In genomic region chr17:19327039-19327776, GRCh38 we compare ENCODE assay signal across 13 cellular contexts. TPM values are rescaled to one million over a fixed set of nuclear protein-coding genes. Genes with fewer than 3 reads are reported as not detected.
DNase-seq lines count a peak whose midpoint lies in the region; ATAC-seq and TF ChIP-seq lines count a peak whose summit lies in the region.
"Had no signal": no experiment of that assay in that cellular context is flagged by ENCODE, and none has a peak within 500 bp of the region (broad histone marks: within the 10 kb centered on the region; RNA-seq: fewer than 3 reads in every experiment).

No MANE protein-coding gene starts in this region.

- intact Hi-C loops in sciatic nerve (cut with DNase I) = no loop called here

- TF ChIP-seq CTCF in fibroblast of mammary gland (conservative IDR thresholded peaks at IDR 0.05; ENCODE audit: control insufficient read depth, insufficient read depth, low read depth, low read length) = no peak

- peak; percentile 10 for ATAC-seq in sciatic nerve
- ATAC-seq: Right ventricle myocardium inferior had no signal

- DNase-seq in GM03348 (ENCODE audit: low spot score) (peak; percentile 84), SK-MEL-5 (ENCODE audit: low read depth, low spot score) (peak; percentile 50), fibroblast of mammary gland (ENCODE audit: low read depth) (peak; percentile 76), sciatic nerve (ENCODE audit: low spot score) (peak; percentile 36), DMS79 treated with DMSO at 0.1 percent for 48 hours (lab: John Stamatoyannopoulos, UW) (no peak), NCI-H2107 treated with DMSO at 0.1 percent for 48 hours (lab: John Stamatoyannopoulos, UW; ENCODE audit: unreplicated experiment) (no peak)
- no peak for DNase-seq in activated CD4-positive, CD25-positive, alpha-beta regulatory T cell treated with anti-CD3 and anti-CD28 coated beads, Interleukin-2, amount 50 U/mL, for 72 hours
- DNase-seq in effector CD4-positive, alpha-beta T cell = no peak
- DNase-seq: activated B cell treated with CpG ODN at 0.5 μM for 24 hours; Calu3; hippocampal formation; stimulated activated naive CD4-positive, alpha-beta T cell treated with Interleukin-2 at 50 U/mL for 16 hours had no signal

- in situ Hi-C loops in SK-MEL-5 (cut with HindIII; ENCODE audit: low pct_unique_long_range_greater_than_20kb, low sequenced_read_pairs) = no loop called here

- H3K4me3 ChIP-seq in fibroblast of mammary gland (ENCODE audit: control insufficient read depth, low read depth, low read length) = no peak overlapping the region

RNA-seq across cellular contexts. Expression of gene B9D1, which starts 35.3 kb away (rescaled TPM):
- 14.8 and 19.0 TPM in 2 replicates for total RNA-seq in SK-MEL-5 (2014; rRNA removed; shearing (Covaris generic))
- 27.5 and 27.8 TPM in 2 replicates for polyA plus RNA-seq in SK-MEL-5 (2015; cell fraction: cytosol; rRNA removed)
- polyA plus RNA-seq in SK-MEL-5 (2015; cell fraction: nucleus; rRNA removed) = 37.6 and 40.4 TPM in 2 replicates
- 19.8 TPM for total RNA-seq in sciatic nerve

RNA-seq across cellular contexts. Expression of gene MAPK7, which starts 51.1 kb away (rescaled TPM):
- total RNA-seq in SK-MEL-5 (2014; rRNA removed; shearing (Covaris generic)) = 2.1 and 3.8 TPM in 2 replicates
- 17.4 and 17.7 TPM in 2 replicates for polyA plus RNA-seq in SK-MEL-5 (2015; cell fraction: cytosol; rRNA removed)
- 35.9 and 87.0 TPM in 2 replicates for polyA plus RNA-seq in SK-MEL-5 (2015; cell fraction: nucleus; rRNA removed)
- 28.2 TPM for total RNA-seq in sciatic nerve

RNA-seq across cellular contexts. Expression of gene MFAP4, which starts 59.8 kb away (rescaled TPM):
- not detected in 2 replicates for total RNA-seq in SK-MEL-5 (2014; rRNA removed; shearing (Covaris generic))
- not detected in 2 replicates for polyA plus RNA-seq in SK-MEL-5 (2015; cell fraction: cytosol; rRNA removed)
- polyA plus RNA-seq in SK-MEL-5 (2015; cell fraction: nucleus; rRNA removed) = not detected in 2 replicates
- 115 TPM for total RNA-seq in sciatic nerve
- total RNA-seq: activated B cell treated with CpG ODN at 0.5 μM for 24 hours, Calu3 had no signal

Comparison
In these comparisons a context has a peak if more than half of its experiments do, and no peak if none do; other contexts are left out.
1. DNase-seq: peak in GM03348 (single experiment), SK-MEL-5 (single experiment), fibroblast of mammary gland (single experiment) and sciatic nerve (single experiment); none in DMS79 treated with DMSO at 0.1 percent for 48 hours (single experiment), NCI-H2107 treated with DMSO at 0.1 percent for 48 hours (single experiment), activated CD4-positive, CD25-positive, alpha-beta regulatory T cell treated with anti-CD3 and anti-CD28 coated beads, Interleukin-2, amount 50 U/mL, for 72 hours (single experiment) and effector CD4-positive, alpha-beta T cell (single experiment).
2. RNA of gene MFAP4, which starts 59.8 kb away (total RNA-seq): 115 TPM in sciatic nerve (single experiment); not detected in SK-MEL-5; every median in the first group is over 100 times any median in the second.